ENCODE assay signal across 1 cellular context in genomic region chr7:98329100-98329871, GRCh38.
TF ChIP-seq lines count a peak whose summit lies in the region.

No MANE protein-coding gene starts in this region.

TF ChIP-seq in WTC11, 78 proteins besides CTCF, POLR2A, EP300 and RAD21 (continued from another document):
- TF ChIP-seq ZNF532 (CRISPR knock-in tag; IDR thresholded peaks at IDR 0.05; ENCODE audit: borderline replicate concordance) (no peak), PRDM15 (CRISPR knock-in tag; IDR thresholded peaks at IDR 0.05) (no peak), MYBL2 (CRISPR knock-in tag; IDR thresholded peaks at IDR 0.05) (no peak), NR3C1 (CRISPR knock-in tag; conservative IDR thresholded peaks at IDR 0.05; ENCODE audit: low read depth) (no peak)
